ENCODE assay signal across 28 cellular contexts in genomic region chr5:93090698-93091097, GRCh38.
"Had no signal": no experiment of that assay in that cellular context is flagged by ENCODE, and none has a peak within 500 bp of the region (broad histone marks: within the 10 kb centered on the region; RNA-seq: fewer than 3 reads in every experiment).

No MANE protein-coding gene starts in this region.

- ATAC-seq: naive thymus-derived CD8-positive, alpha-beta T cell; natural killer cell treated with Interleukin-12 subunit alpha and Interleukin-12 subunit beta and Interleukin-15 and Interleukin-18, amount 100 ng/mL, for 72 hours; pancreas; psoas muscle; right cardiac atrium; sciatic nerve; stimulated activated memory B cell treated with anti-CD40 and anti-IgM and Interleukin-4, amounts not matched to agents 10 μg/mL and 1 μg/mL and 100 μg/mL, for 72 hours; stimulated activated naive CD8-positive, alpha-beta T cell treated with anti-CD3 and anti-CD28 coated beads, Interleukin-15, amount 100 ng/mL, for 72 hours; stimulated activated naive CD8-positive, alpha-beta T cell treated with anti-CD3 and anti-CD28 coated beads, Interleukin-15, Interleukin-2, amounts not matched to agents 100 U/mL and 50 U/mL, for 24 hours had no signal

- H3K27me3 ChIP-seq: neutrophil, pancreas, spleen, thyroid gland, tibial nerve, upper lobe of left lung, vagina had no signal

- H3K36me3 Mint-ChIP-seq: naive B cell; naive thymus-derived CD8-positive, alpha-beta T cell; natural killer cell treated with Interleukin-12 subunit alpha and Interleukin-12 subunit beta and Interleukin-15 and Interleukin-18, amount 100 ng/mL, for 72 hours; stimulated activated memory B cell treated with anti-CD40 and anti-IgM and Interleukin-4, amounts not matched to agents 10 μg/mL and 1 μg/mL and 100 μg/mL, for 72 hours had no signal

- H3K4me1 ChIP-seq: psoas muscle, spleen, thyroid gland, upper lobe of left lung had no signal

- H3K27ac Mint-ChIP-seq: naive B cell; naive thymus-derived CD8-positive, alpha-beta T cell; natural killer cell treated with Interleukin-12 subunit alpha and Interleukin-12 subunit beta and Interleukin-15 and Interleukin-18, amount 100 ng/mL, for 72 hours; stimulated activated memory B cell treated with anti-CD40 and anti-IgM and Interleukin-4, amounts not matched to agents 10 μg/mL and 1 μg/mL and 100 μg/mL, for 72 hours; stimulated activated naive CD8-positive, alpha-beta T cell treated with anti-CD3 and anti-CD28 coated beads, Interleukin-15, amount 100 ng/mL, for 72 hours had no signal

- H3K4me1 Mint-ChIP-seq: naive B cell; naive thymus-derived CD8-positive, alpha-beta T cell; stimulated activated memory B cell treated with anti-CD40 and anti-IgM and Interleukin-4, amounts not matched to agents 10 μg/mL and 1 μg/mL and 100 μg/mL, for 72 hours; stimulated activated naive CD8-positive, alpha-beta T cell treated with anti-CD3 and anti-CD28 coated beads, Interleukin-15, amount 100 ng/mL, for 72 hours had no signal

- H3K4me3 Mint-ChIP-seq: naive B cell; naive thymus-derived CD8-positive, alpha-beta T cell; natural killer cell treated with Interleukin-12 subunit alpha and Interleukin-12 subunit beta and Interleukin-15 and Interleukin-18, amount 100 ng/mL, for 72 hours; stimulated activated memory B cell treated with anti-CD40 and anti-IgM and Interleukin-4, amounts not matched to agents 10 μg/mL and 1 μg/mL and 100 μg/mL, for 72 hours; stimulated activated naive CD8-positive, alpha-beta T cell treated with anti-CD3 and anti-CD28 coated beads, Interleukin-15, amount 100 ng/mL, for 72 hours had no signal

- H3K9me3 ChIP-seq: neutrophil, pancreas, psoas muscle, spleen, thoracic aorta, thyroid gland, tibial nerve, upper lobe of left lung, vagina had no signal

- H3K4me2 ChIP-seq: smooth muscle cell had no signal

- H3K27ac ChIP-seq: neutrophil, pancreas, psoas muscle, skin epidermis, spleen, thoracic aorta, thyroid gland, upper lobe of left lung, vagina had no signal

- DNase-seq: naive B cell; naive thymus-derived CD8-positive, alpha-beta T cell; nucleus accumbens; pancreas; psoas muscle; spleen; stimulated activated CD4-positive, alpha-beta T cell treated with anti-CD3 and anti-CD28 coated beads, Interleukin-12 subunit alpha, Interleukin-12 subunit beta, amount 100 ng/mL, for 4 hours; stimulated activated CD4-positive, alpha-beta T cell treated with anti-CD3 and anti-CD28 coated beads, Interleukin-1b, Interleukin-23, amount 100 ng/mL, for 48 hours; stimulated activated CD4-positive, alpha-beta T cell treated with anti-CD3 and anti-CD28 coated beads, Interleukin-4, amount 100 ng/mL, for 1 hour; stimulated activated CD4-positive, alpha-beta T cell treated with anti-CD3 and anti-CD28 coated beads, Interleukin-4, amount 100 ng/mL, for 4 hours; stimulated activated CD8-positive, alpha-beta memory T cell treated with anti-CD3 and anti-CD28 coated beads, Interleukin-4, amount 100 ng/mL, for 48 hours; stimulated activated naive CD4-positive, alpha-beta T cell; stimulated activated naive CD8-positive, alpha-beta T cell treated with anti-CD3 and anti-CD28 coated beads, Interleukin-15, amount 100 ng/mL, for 72 hours; stimulated activated naive CD8-positive, alpha-beta T cell treated with anti-CD3 and anti-CD28 coated beads, Interleukin-15, Interleukin-2, amounts not matched to agents 100 U/mL and 50 U/mL, for 24 hours; thyroid gland; trophoblast cell; upper lobe of left lung had no signal

- H3K4me3 ChIP-seq: pancreas, psoas muscle, skin epidermis, smooth muscle cell, spleen, thoracic aorta, thyroid gland, tibial nerve, upper lobe of left lung, vagina had no signal

- H3K27me3 Mint-ChIP-seq: naive B cell; naive thymus-derived CD8-positive, alpha-beta T cell; natural killer cell treated with Interleukin-12 subunit alpha and Interleukin-12 subunit beta and Interleukin-15 and Interleukin-18, amount 100 ng/mL, for 72 hours; stimulated activated memory B cell treated with anti-CD40 and anti-IgM and Interleukin-4, amounts not matched to agents 10 μg/mL and 1 μg/mL and 100 μg/mL, for 72 hours; stimulated activated naive CD8-positive, alpha-beta T cell treated with anti-CD3 and anti-CD28 coated beads, Interleukin-15, amount 100 ng/mL, for 72 hours had no signal

- FAIRE-seq: pancreas, urothelium cell line had no signal

- H3K36me3 ChIP-seq: neutrophil, pancreas, spleen, thoracic aorta, thyroid gland, tibial nerve, upper lobe of left lung, vagina had no signal
